8 cellular contexts compared by ENCODE assay signal in genomic region chr2:171893824-171894611, GRCh38. TPM values are rescaled to one million over a fixed set of nuclear protein-coding genes. Genes with fewer than 3 reads are reported as not detected.
DNase-seq lines count a peak whose midpoint lies in the region; ATAC-seq and TF ChIP-seq lines count a peak whose summit lies in the region.

Gene SLC25A12, minus strand, starts transcription at chr2:171894244. Its CDS starts 30 bp downstream, at chr2:171894214.

- H3K36me3 ChIP-seq in colonic mucosa = no peaks in the 10 kb centered on the region

- intact Hi-C loops in colonic mucosa (cut with DNase I) = no loop called here

- H3K9ac ChIP-seq in colonic mucosa (ENCODE audit: low read depth in 2 of 2, low read length in 2 of 2) = peak within 1 kb of the TSS; percentile 83 to 85

- H3K4me1 ChIP-seq in colonic mucosa = no peaks in the 10 kb centered on the region

- ATAC-seq in GM19035 (IDR thresholded peaks at IDR 0.05; ENCODE audit: unreplicated experiment) (peak; percentile 94), HG03342 (IDR thresholded peaks at IDR 0.05; ENCODE audit: unreplicated experiment) (peak; percentile 95)

- TF ChIP-seq CTCF in colonic mucosa (IDR thresholded peaks at IDR 0.05) = no peak

- H3K27ac ChIP-seq in colonic mucosa = peak within 1 kb of the TSS; percentile 58
- H3K27ac ChIP-seq in layer of hippocampus (ENCODE audit: low read depth, low read length) = peak within 1 kb of the TSS; percentile 36

- no peaks in the 10 kb centered on the region for H3K9me3 ChIP-seq in colonic mucosa

- peak within 1 kb of the TSS; percentile 69 for H3K4me3 ChIP-seq in colonic mucosa

- DNase-seq in AG20443 (ENCODE audit: low spot score) (peak; percentile 97), NCI-H510A (lab: John Stamatoyannopoulos, UW) (peak; percentile 96), colonic mucosa (peak; percentile 85)
- peak; percentile 82 for DNase-seq in activated CD4-positive, alpha-beta T cell treated with anti-CD3 and anti-CD28 coated beads for 48 hours
- peak; percentile 34 to 70 (median 54) for DNase-seq in stimulated activated CD4-positive, alpha-beta T cell treated with anti-CD3 and anti-CD28 coated beads, Interleukin-1b, Interleukin-23, amount 100 ng/mL, for 24 hours (ENCODE audit: low read depth in 4 of 4, low spot score in 1 of 4)

- H3K27me3 ChIP-seq in colonic mucosa (no peaks in the 10 kb centered on the region), layer of hippocampus (ENCODE audit: control insufficient read depth, insufficient read depth, low read length) (no peaks in the 10 kb centered on the region)

RNA-seq across cellular contexts. Expression of gene SLC25A12, which starts in this region (rescaled TPM):
- 10 to 100 TPM; 12.3 to 17.9 TPM for total RNA-seq in colonic mucosa

Comparison
In these comparisons a context has a peak if more than half of its experiments do, and no peak if none do; other contexts are left out.
1. Peak in every context shown above with its lines: DNase-seq, ATAC-seq, H3K4me3 ChIP-seq and H3K27ac ChIP-seq.